ENCODE assay signal across 10 cellular contexts in genomic region chr6:90175627-90176538, GRCh38.
DNase-seq lines count a peak whose midpoint lies in the region; ATAC-seq and TF ChIP-seq lines count a peak whose summit lies in the region.
"Had no signal": no experiment of that assay in that cellular context is flagged by ENCODE, and none has a peak within 500 bp of the region (broad histone marks: within the 10 kb centered on the region; RNA-seq: fewer than 3 reads in every experiment).

No MANE protein-coding gene starts in this region.

- H3K27ac ChIP-seq in thymus (ENCODE audit: low read depth) = peak overlapping the region; percentile 83
- H3K27ac ChIP-seq: 22Rv1, KMS-11 had no signal

- TF ChIP-seq POLR2A in GM18505 (IDR thresholded peaks at IDR 0.05; ENCODE audit: borderline replicate concordance, extremely low read depth, insufficient read depth, insufficient read length) = no peak

- no peak overlapping the region for H3K4me3 ChIP-seq in thymus (ENCODE audit: low read length)

- H3K4me1 ChIP-seq in thymus (ENCODE audit: control insufficient read depth, insufficient read depth, low read length) = no peaks in the 10 kb centered on the region

- H3K36me3 ChIP-seq in thymus (ENCODE audit: control insufficient read depth, insufficient read depth) = no peaks in the 10 kb centered on the region

- no peak for ATAC-seq in GM18505 (IDR thresholded peaks at IDR 0.05; ENCODE audit: unreplicated experiment)

- no peaks in the 10 kb centered on the region for H3K9me3 ChIP-seq in thymus (ENCODE audit: control insufficient read depth)

- peak; percentile 39 for DNase-seq in DMS 273 (lab: John Stamatoyannopoulos, UW; ENCODE audit: unreplicated experiment)
- no peak for DNase-seq in DMS 273 treated with DMSO at 0.1 percent for 48 hours (lab: John Stamatoyannopoulos, UW)
- DNase-seq in activated CD4-positive, alpha-beta T cell treated with anti-CD3 and anti-CD28 coated beads for 1 hour = peak; percentile 44
- peak; percentile 33 for DNase-seq in germinal center (ENCODE audit: low spot score)
- DNase-seq in AG08395 (ENCODE audit: low spot score) = no peak
- DNase-seq in COLO829 (ENCODE audit: low spot score) = no peak

- no peaks in the 10 kb centered on the region for H3K27me3 ChIP-seq in thymus (ENCODE audit: control insufficient read depth, insufficient read depth)

- 73% methylated on average over 8 of the region's 8 CpGs for WGBS in thymus

Comparison
In these comparisons a context has a peak if more than half of its experiments do, and no peak if none do; other contexts are left out.
1. DNase-seq: peak in DMS 273 (single experiment), activated CD4-positive, alpha-beta T cell treated with anti-CD3 and anti-CD28 coated beads for 1 hour (single experiment) and germinal center (single experiment); none in DMS 273 treated with DMSO at 0.1 percent for 48 hours (single experiment), AG08395 (single experiment) and COLO829 (single experiment).